ENCODE assay signal across 31 cellular contexts in genomic region chr14:89117017-89117416, GRCh38.
"Had no signal": no experiment of that assay in that cellular context is flagged by ENCODE, and none has a peak within 500 bp of the region (broad histone marks: within the 10 kb centered on the region; RNA-seq: fewer than 3 reads in every experiment).

No MANE protein-coding gene starts in this region.

- H3K4me1 ChIP-seq: ascending aorta, SJCRH30 had no signal

- H3K27ac Mint-ChIP-seq: activated B cell treated with CpG ODN at 0.5 μM for 24 hours; activated CD4-positive, alpha-beta memory T cell treated with anti-CD3 and anti-CD28 coated beads, Interleukin-2, amount 10 ng/mL, durations not matched to agents 7 days and 5 days; activated CD8-positive, alpha-beta memory T cell treated with anti-CD3 and anti-CD28 coated beads, Interleukin-2, amount 10 ng/mL, durations not matched to agents 7 days and 5 days; activated naive CD4-positive, alpha-beta T cell treated with anti-CD3 and anti-CD28 coated beads, Interleukin-2, amount 50 U/mL, for 24 hours; activated naive CD8-positive, alpha-beta T cell treated with anti-CD3 and anti-CD28 coated beads, Interleukin-2, amount 10 ng/mL, durations not matched to agents 7 days and 5 days; activated T-cell treated with anti-CD3 and anti-CD28 coated beads, Interleukin-2, amount 50 U/mL, for 24 hours; activated T-helper 2 cell treated with anti-CD3 and anti-CD28 coated beads, Interferon-gamma antibody, Interleukin-2, Interleukin-4, amounts not matched to agents 10 μg/mL and 5 μg/mL and 100 μg/mL, durations not matched to agents 14 hours and 24 hours and 36 hours had no signal

- H3K36me3 Mint-ChIP-seq: activated CD8-positive, alpha-beta memory T cell treated with anti-CD3 and anti-CD28 coated beads, Interleukin-2, amount 10 ng/mL, durations not matched to agents 7 days and 5 days; activated naive CD4-positive, alpha-beta T cell treated with anti-CD3 and anti-CD28 coated beads, Interleukin-2, amount 50 U/mL, for 24 hours; activated naive CD8-positive, alpha-beta T cell treated with anti-CD3 and anti-CD28 coated beads, Interleukin-2, amount 10 ng/mL, durations not matched to agents 7 days and 5 days had no signal

- H3K27me3 ChIP-seq: ascending aorta, cardiac muscle cell, SJCRH30 had no signal

- H3K36me3 ChIP-seq: ascending aorta, cardiac muscle cell, SJCRH30 had no signal

- H3K27ac ChIP-seq: ascending aorta, cardiac muscle cell, SJCRH30, SK-N-MC had no signal

- H3K4me3 ChIP-seq: ascending aorta, cardiac muscle cell, SJCRH30, SK-N-MC had no signal

- H3K9me3 Mint-ChIP-seq: activated CD4-positive, alpha-beta memory T cell treated with anti-CD3 and anti-CD28 coated beads, Interleukin-2, amount 10 ng/mL, durations not matched to agents 7 days and 5 days; activated naive CD4-positive, alpha-beta T cell treated with anti-CD3 and anti-CD28 coated beads, Interleukin-2, amount 50 U/mL, for 24 hours had no signal

- H3K9me3 ChIP-seq: ascending aorta, SJCRH30 had no signal

- ATAC-seq: activated CD8-positive, alpha-beta memory T cell treated with anti-CD3 and anti-CD28 coated beads, Interleukin-2, amount 10 ng/mL, durations not matched to agents 7 days and 5 days; Panc1 had no signal

- H3K4me1 Mint-ChIP-seq: activated B cell treated with CpG ODN at 0.5 μM for 24 hours; activated CD4-positive, alpha-beta memory T cell treated with anti-CD3 and anti-CD28 coated beads, Interleukin-2, amount 10 ng/mL, durations not matched to agents 7 days and 5 days; activated CD8-positive, alpha-beta memory T cell treated with anti-CD3 and anti-CD28 coated beads, Interleukin-2, amount 10 ng/mL, durations not matched to agents 7 days and 5 days; activated naive CD4-positive, alpha-beta T cell treated with anti-CD3 and anti-CD28 coated beads, Interleukin-2, amount 50 U/mL, for 24 hours; activated naive CD8-positive, alpha-beta T cell treated with anti-CD3 and anti-CD28 coated beads, Interleukin-2, amount 10 ng/mL, durations not matched to agents 7 days and 5 days had no signal

- DNase-seq: activated B cell treated with CpG ODN at 0.5 μM for 24 hours; activated CD4-positive, alpha-beta memory T cell treated with anti-CD3 and anti-CD28 coated beads, Interleukin-2, amount 10 ng/mL, durations not matched to agents 7 days and 5 days; activated CD4-positive, alpha-beta T cell treated with anti-CD3 and anti-CD28 coated beads for 48 hours; activated CD4-positive, CD25-positive, alpha-beta regulatory T cell treated with anti-CD3 and anti-CD28 coated beads, Interleukin-2, amount 50 U/mL, for 72 hours; activated CD8-positive, alpha-beta memory T cell treated with anti-CD3 and anti-CD28 coated beads for 24 hours; activated CD8-positive, alpha-beta memory T cell treated with anti-CD3 and anti-CD28 coated beads, Interleukin-2, amount 10 ng/mL, durations not matched to agents 7 days and 5 days; activated gamma-delta T cell; activated naive CD4-positive, alpha-beta T cell treated with Interleukin-2 at 50 U/mL for 16 hours; activated naive CD8-positive, alpha-beta T cell treated with anti-CD3 and anti-CD28 coated beads, Interleukin-2, amount 10 ng/mL, durations not matched to agents 7 days and 5 days; activated T-cell treated with anti-CD3 and anti-CD28 coated beads, Interleukin-2, amount 50 U/mL, for 24 hours; amygdala; Karpas-422; KBM-7; NCI-H1105; NCI-H1417 treated with DMSO at 0.1 percent for 48 hours; NCI-H187 treated with DMSO at 0.1 percent for 48 hours; NCI-H2081; NCI-H2171 treated with DMSO at 0.1 percent for 48 hours; NCI-H2227 treated with DMSO at 0.1 percent for 48 hours; NCI-H446 treated with DMSO at 0.1 percent for 48 hours; NCI-H524 treated with DMSO at 0.1 percent for 48 hours; NCI-H748 treated with DMSO at 0.1 percent for 48 hours; SHP77; T1000 had no signal

- H3K27me3 Mint-ChIP-seq: activated CD8-positive, alpha-beta memory T cell treated with anti-CD3 and anti-CD28 coated beads, Interleukin-2, amount 10 ng/mL, durations not matched to agents 7 days and 5 days; activated T-cell treated with anti-CD3 and anti-CD28 coated beads, Interleukin-2, amount 50 U/mL, for 24 hours had no signal

- H3K4me3 Mint-ChIP-seq: activated B cell treated with CpG ODN at 0.5 μM for 24 hours; activated CD4-positive, alpha-beta memory T cell treated with anti-CD3 and anti-CD28 coated beads, Interleukin-2, amount 10 ng/mL, durations not matched to agents 7 days and 5 days; activated CD8-positive, alpha-beta memory T cell treated with anti-CD3 and anti-CD28 coated beads, Interleukin-2, amount 10 ng/mL, durations not matched to agents 7 days and 5 days; activated naive CD4-positive, alpha-beta T cell treated with anti-CD3 and anti-CD28 coated beads, Interleukin-2, amount 50 U/mL, for 24 hours; activated naive CD8-positive, alpha-beta T cell treated with anti-CD3 and anti-CD28 coated beads, Interleukin-2, amount 10 ng/mL, durations not matched to agents 7 days and 5 days; activated T-cell treated with anti-CD3 and anti-CD28 coated beads, Interleukin-2, amount 50 U/mL, for 24 hours had no signal
